ENCODE assay signal across 9 cellular contexts in genomic region chr17:50423553-50424159, GRCh38. TPM values are rescaled to one million over a fixed set of nuclear protein-coding genes. Genes with fewer than 3 reads are reported as not detected.
DNase-seq lines count a peak whose midpoint lies in the region; ATAC-seq, FAIRE-seq and TF ChIP-seq lines count a peak whose summit lies in the region.
"Had no signal": no experiment of that assay in that cellular context is flagged by ENCODE, and none has a peak within 500 bp of the region (broad histone marks: within the 10 kb centered on the region; RNA-seq: fewer than 3 reads in every experiment).

No MANE protein-coding gene starts in this region.

- no peaks in the 10 kb centered on the region for H3K36me3 Mint-ChIP-seq in osteocyte (ENCODE audit: unreplicated experiment)
- no peaks in the 10 kb centered on the region for H3K36me3 Mint-ChIP-seq in activated T-cell treated with anti-CD3 and anti-CD28 coated beads, Interleukin-2, amount 50 U/mL, for 4 hours (ENCODE audit: insufficient read depth)

- BruUV-seq in K562 (replicated peaks; lab: Mats Ljungman, UMichigan): no TSS peak

- POLR2A ChIA-PET in K562 (lab: Yijun Ruan, JAX): interaction anchor here (1.2 to 1.7 kb wide), 2 partner anchors 28 to 49 kb away, joined by 3 to 5 read pairs; no protein-coding TSS in a partner anchor

- intact Hi-C loops in K562 (cut with micrococcal nuclease): no loop called here

- no peaks in the 10 kb centered on the region for H4K20me1 ChIP-seq in K562 (replicated peaks; ENCODE audit: control insufficient read depth, insufficient read depth, low read length)

- TF ChIP-seq RAD21 in K562 (CRISPR knock-in tag; conservative IDR thresholded peaks at IDR 0.05 in 1 of 2, IDR thresholded peaks at IDR 0.05 in 1 of 2): no peak

- CTCF ChIA-PET in K562 (lab: Yijun Ruan, JAX; ENCODE audit: low intra/inter-chr PET ratio): no interaction called here

- DNase-seq in EH (ENCODE audit: low read depth) (peak; percentile 99), LoVo (ENCODE audit: low spot score) (peak; percentile 39), K562 (ENCODE audit: extremely low read depth in 1 of 4, low spot score in 3 of 4) (peak; percentile 37 to 73 (median 52)), osteocyte (ENCODE audit: extremely low spot score, unreplicated experiment) (no peak), germinal center (ENCODE audit: low spot score) (no peak)
- no peak for DNase-seq in activated T-cell treated with anti-CD3 and anti-CD28 coated beads, Interleukin-2, amount 50 U/mL, for 4 hours

- ATAC-seq in K562: peak; percentile 17; the same call in 2 of the 3 replicates
- ATAC-seq in activated T-cell treated with anti-CD3 and anti-CD28 coated beads, Interleukin-2, amount 50 U/mL, for 4 hours: no peak
- no peak for ATAC-seq in HG03520 (IDR thresholded peaks at IDR 0.05; ENCODE audit: unreplicated experiment)
- ATAC-seq in HG03460 (IDR thresholded peaks at IDR 0.05; ENCODE audit: unreplicated experiment): no peak

- H3K4me2 ChIP-seq in K562 (ENCODE audit: insufficient read depth, low read length): no peak overlapping the region

- H3K4me3 ChIP-seq in K562: no peak overlapping the region

- no peaks in the 10 kb centered on the region for H3K36me3 ChIP-seq in K562 (ENCODE audit: control insufficient read depth, insufficient read depth, low read length)

- H3K27ac ChIP-seq in K562 (ENCODE audit: extremely low read depth, low read depth, low read length): no peak overlapping the region

- WGBS in K562 (ENCODE audit: insufficient coverage, low coverage, missing lambda C conversion rate): 19% methylated on average over 6 of the region's 6 CpGs

- H3K9me3 ChIP-seq in K562 (replicated peaks; ENCODE audit: control insufficient read depth, insufficient read depth, low read depth, low read length): no peaks in the 10 kb centered on the region

- peaks cover 34% of the 10 kb centered on the region for H3K4me1 Mint-ChIP-seq in osteocyte (ENCODE audit: unreplicated experiment)
- H3K4me1 Mint-ChIP-seq in activated T-cell treated with anti-CD3 and anti-CD28 coated beads, Interleukin-2, amount 50 U/mL, for 4 hours (ENCODE audit: low read depth): peaks cover 34% of the 10 kb centered on the region

- peaks cover 34 to 36% of the 10 kb centered on the region in 2 experiments for H3K4me1 ChIP-seq in K562 (replicated peaks in 1 of 2; ENCODE audit: control insufficient read depth in 2 of 2, insufficient read depth in 2 of 2, low read length in 2 of 2)

- TF ChIP-seq POLR2A in K562 (conservative IDR thresholded peaks at IDR 0.05): no peak

- in situ Hi-C loops in K562 (cut with MboI): no loop called here

- H3K4me3 Mint-ChIP-seq in osteocyte (ENCODE audit: unreplicated experiment): no peak overlapping the region
- no peak overlapping the region for H3K4me3 Mint-ChIP-seq in activated T-cell treated with anti-CD3 and anti-CD28 coated beads, Interleukin-2, amount 50 U/mL, for 4 hours

- peaks cover 3% of the 10 kb centered on the region for H3K27me3 Mint-ChIP-seq in osteocyte (ENCODE audit: unreplicated experiment)
- H3K27me3 Mint-ChIP-seq in activated T-cell treated with anti-CD3 and anti-CD28 coated beads, Interleukin-2, amount 50 U/mL, for 4 hours (ENCODE audit: low read depth): no peaks in the 10 kb centered on the region

- no peaks in the 10 kb centered on the region for H3K9me1 ChIP-seq in K562 (ENCODE audit: control insufficient read depth, insufficient read depth, low read length)

- TF ChIP-seq CTCF in K562 (IDR thresholded peaks at IDR 0.05 in 2 of 3, conservative IDR thresholded peaks at IDR 0.05 in 1 of 3; ENCODE audit: insufficient read depth in 2 of 3, low read depth in 1 of 3, low read length in 3 of 3) (no peak), osteocyte (IDR thresholded peaks at IDR 0.05) (no peak)

- H2AFZ ChIP-seq in K562 (ENCODE audit: low read depth, low read length): peak overlapping the region; percentile 49; the same call in 1 of the 2 replicates

- H3K27me3 ChIP-seq in K562 (ENCODE audit: control insufficient read depth in 2 of 2, insufficient read depth in 2 of 2, low read length in 2 of 2): no peaks in the 10 kb centered on the region

- H3K9me3 Mint-ChIP-seq in osteocyte (ENCODE audit: unreplicated experiment): no peaks in the 10 kb centered on the region
- peaks cover 6% of the 10 kb centered on the region for H3K9me3 Mint-ChIP-seq in activated T-cell treated with anti-CD3 and anti-CD28 coated beads, Interleukin-2, amount 50 U/mL, for 4 hours

- H3K9ac ChIP-seq in K562 (ENCODE audit: insufficient read depth in 1 of 2, low read depth in 2 of 2, low read length in 2 of 2): no peak overlapping the region

- peak overlapping the region; percentile 31 for H3K27ac Mint-ChIP-seq in osteocyte (ENCODE audit: unreplicated experiment)

- H3K79me2 ChIP-seq in K562 (ENCODE audit: control insufficient read depth, insufficient read depth, low read length): no peaks in the 10 kb centered on the region

- no peak for FAIRE-seq in K562 (lab: Jason Lieb, UNC)
- FAIRE-seq: H1 had no signal

- no peak for TF ChIP-seq EP300 in K562 (IDR thresholded peaks at IDR 0.05; ENCODE audit: low read length)

RNA-seq across cellular contexts. Expression of gene ACSF2, which starts 2.4 kb away (rescaled TPM):
- 7.3 and 27.3 TPM in 2 replicates for total RNA-seq in K562 (2011; cell fraction: chromatin; rRNA removed; ENCODE audit: low replicate concordance)
- total RNA-seq in K562 (2011; cell fraction: nucleolus; rRNA removed): 14.8 and 20.1 TPM in 2 replicates
- total RNA-seq in K562 (2011; cell fraction: nucleoplasm; rRNA removed): 10.8 and 12.2 TPM in 2 replicates
- total RNA-seq in K562 (2014; rRNA removed): 3.1 and 5.0 TPM in 2 replicates
- total RNA-seq in K562 (2014; rRNA removed; fragmentation: Illumina TruSeq; extraction: Trizol): 2.3 and 2.9 TPM in 2 replicates
- 4.1 and 4.4 TPM in 2 replicates for total RNA-seq in K562 (2015; rRNA removed; fragmentation: Illumina TruSeq; extraction: Trizol)
- 6.1 and 6.2 TPM in 2 replicates for total RNA-seq in K562 (2021)
- 3.5 and 11.4 TPM in 2 replicates for polyA plus RNA-seq in K562 (2011; rRNA removed)
- 5.9 and 9.2 TPM in 2 replicates for polyA plus RNA-seq in K562 (2011; cell fraction: cytosol; rRNA removed)
- 22.4 and 48.3 TPM in 2 replicates for polyA plus RNA-seq in K562 (2011; cell fraction: nucleus; rRNA removed)
- polyA plus RNA-seq in K562 (2012): 4.7 and 17.1 TPM in 2 replicates
- polyA plus RNA-seq in K562 (2014; fragmentation: Illumina TruSeq; extraction: Trizol): 3.0 and 5.4 TPM in 2 replicates
- 1 to 10 TPM in 1 of 2 experiments, under 1 TPM in 1; 0.89 to 1.5 TPM for polyA plus RNA-seq in K562 (2014; fragmentation: Nextera tagmentation; extraction: Ambion mirVana)
- 4.9 and 7.2 TPM in 2 replicates for polyA plus RNA-seq in K562 (2014; rRNA removed)
- 6.7 and 8.8 TPM in 2 replicates for polyA minus RNA-seq in K562 (2011; rRNA and poly(A)+ RNA removed)
- polyA minus RNA-seq in K562 (2011; cell fraction: cytosol; rRNA and poly(A)+ RNA removed): 3.3 and 5.7 TPM in 2 replicates
- 12.0 and 22.5 TPM in 2 replicates for polyA minus RNA-seq in K562 (2011; cell fraction: nucleus; rRNA and poly(A)+ RNA removed)
- total RNA-seq in osteocyte: 25.4 and 28.1 TPM in 2 replicates
- 1 to 10 TPM; 3.7 to 4.3 (median 4.3) TPM for total RNA-seq in activated T-cell treated with anti-CD3 and anti-CD28 coated beads, Interleukin-2, amount 50 U/mL, for 4 hours

RNA-seq across cellular contexts. Expression of gene LRRC59, which starts 26.3 kb away (rescaled TPM):
- total RNA-seq in K562 (2011; cell fraction: chromatin; rRNA removed; ENCODE audit: low replicate concordance): 69.1 and 116 TPM in 2 replicates
- total RNA-seq in K562 (2011; cell fraction: nucleolus; rRNA removed): 92.4 and 122 TPM in 2 replicates
- 127 and 192 TPM in 2 replicates for total RNA-seq in K562 (2011; cell fraction: nucleoplasm; rRNA removed)
- 187 and 221 TPM in 2 replicates for total RNA-seq in K562 (2014; rRNA removed)
- total RNA-seq in K562 (2014; rRNA removed; fragmentation: Illumina TruSeq; extraction: Trizol): 154 and 156 TPM in 2 replicates
- total RNA-seq in K562 (2015; rRNA removed; fragmentation: Illumina TruSeq; extraction: Trizol): 187 TPM in 2 replicates
- total RNA-seq in K562 (2021): 223 and 244 TPM in 2 replicates
- 119 and 158 TPM in 2 replicates for polyA plus RNA-seq in K562 (2011; rRNA removed)
- polyA plus RNA-seq in K562 (2011; cell fraction: cytosol; rRNA removed): 85.0 and 92.7 TPM in 2 replicates
- polyA plus RNA-seq in K562 (2011; cell fraction: nucleus; rRNA removed): 52.0 and 69.3 TPM in 2 replicates
- polyA plus RNA-seq in K562 (2012): 201 and 212 TPM in 2 replicates
- 206 and 214 TPM in 2 replicates for polyA plus RNA-seq in K562 (2014; fragmentation: Illumina TruSeq; extraction: Trizol)
- 10 to 100 TPM; 27.8 to 38.7 TPM for polyA plus RNA-seq in K562 (2014; fragmentation: Nextera tagmentation; extraction: Ambion mirVana)
- 118 and 134 TPM in 2 replicates for polyA plus RNA-seq in K562 (2014; rRNA removed)
- polyA minus RNA-seq in K562 (2011; rRNA and poly(A)+ RNA removed): 198 and 249 TPM in 2 replicates
- 104 and 126 TPM in 2 replicates for polyA minus RNA-seq in K562 (2011; cell fraction: cytosol; rRNA and poly(A)+ RNA removed)
- 35.8 and 66.0 TPM in 2 replicates for polyA minus RNA-seq in K562 (2011; cell fraction: nucleus; rRNA and poly(A)+ RNA removed)
- total RNA-seq in osteocyte: 87.0 and 87.2 TPM in 2 replicates
- total RNA-seq in activated T-cell treated with anti-CD3 and anti-CD28 coated beads, Interleukin-2, amount 50 U/mL, for 4 hours: 100 to 1,000 TPM; 153 to 174 (median 159) TPM

RNA-seq across cellular contexts. Expression of gene CHAD, which starts 45.0 kb away (rescaled TPM):
- not detected in 2 replicates for total RNA-seq in K562 (2011; cell fraction: chromatin; rRNA removed; ENCODE audit: low replicate concordance)
- total RNA-seq in K562 (2011; cell fraction: nucleolus; rRNA removed): not detected in 2 replicates
- not detected in 2 replicates for total RNA-seq in K562 (2011; cell fraction: nucleoplasm; rRNA removed)
- total RNA-seq in K562 (2014; rRNA removed): not detected in 2 replicates
- total RNA-seq in K562 (2014; rRNA removed; fragmentation: Illumina TruSeq; extraction: Trizol): not detected in 2 replicates
- not detected in 2 replicates for total RNA-seq in K562 (2015; rRNA removed; fragmentation: Illumina TruSeq; extraction: Trizol)
- not detected in 2 replicates for total RNA-seq in K562 (2021)
- not detected in 2 replicates for polyA plus RNA-seq in K562 (2011; rRNA removed)
- not detected in 2 replicates for polyA plus RNA-seq in K562 (2011; cell fraction: cytosol; rRNA removed)
- polyA plus RNA-seq in K562 (2011; cell fraction: nucleus; rRNA removed): not detected in 2 replicates
- 0.12 and 0.15 TPM in 2 replicates for polyA plus RNA-seq in K562 (2012)
- not detected in 2 replicates for polyA plus RNA-seq in K562 (2014; fragmentation: Illumina TruSeq; extraction: Trizol)
- not detected for polyA plus RNA-seq in K562 (2014; fragmentation: Nextera tagmentation; extraction: Ambion mirVana)
- not detected in 2 replicates for polyA plus RNA-seq in K562 (2014; rRNA removed)
- not detected in 2 replicates for polyA minus RNA-seq in K562 (2011; rRNA and poly(A)+ RNA removed)
- not detected in 2 replicates for polyA minus RNA-seq in K562 (2011; cell fraction: cytosol; rRNA and poly(A)+ RNA removed)
- polyA minus RNA-seq in K562 (2011; cell fraction: nucleus; rRNA and poly(A)+ RNA removed): not detected in 2 replicates
- not detected in 2 replicates for total RNA-seq in osteocyte
- not detected for total RNA-seq in activated T-cell treated with anti-CD3 and anti-CD28 coated beads, Interleukin-2, amount 50 U/mL, for 4 hours
- total RNA-seq: H1 had no signal

RNA-seq across cellular contexts. Expression of gene EME1, which starts 50.6 kb away (rescaled TPM):
- total RNA-seq in K562 (2011; cell fraction: chromatin; rRNA removed; ENCODE audit: low replicate concordance): 119 and 126 TPM in 2 replicates
- total RNA-seq in K562 (2011; cell fraction: nucleolus; rRNA removed): 73.0 and 74.5 TPM in 2 replicates
- total RNA-seq in K562 (2011; cell fraction: nucleoplasm; rRNA removed): 64.3 and 82.1 TPM in 2 replicates
- total RNA-seq in K562 (2014; rRNA removed) (18.8 and 28.0 TPM in 2 replicates), K562 (2014; rRNA removed; fragmentation: Illumina TruSeq; extraction: Trizol) (17.6 and 21.4 TPM in 2 replicates), K562 (2015; rRNA removed; fragmentation: Illumina TruSeq; extraction: Trizol) (16.6 and 17.6 TPM in 2 replicates), K562 (2021) (16.8 and 20.1 TPM in 2 replicates), osteocyte (2.8 and 3.6 TPM in 2 replicates)
- polyA plus RNA-seq in K562 (2011; rRNA removed) (44.1 and 61.3 TPM in 2 replicates), K562 (2014; fragmentation: Illumina TruSeq; extraction: Trizol) (20.9 and 24.0 TPM in 2 replicates), K562 (2014; fragmentation: Nextera tagmentation; extraction: Ambion mirVana) (10 to 100 TPM; 14.6 to 27.4 TPM), K562 (2014; rRNA removed) (28.7 TPM in 2 replicates)
- polyA plus RNA-seq in K562 (2011; cell fraction: cytosol; rRNA removed): 15.3 and 28.4 TPM in 2 replicates
- polyA plus RNA-seq in K562 (2011; cell fraction: nucleus; rRNA removed): 254 and 409 TPM in 2 replicates
- polyA plus RNA-seq in K562 (2012): 42.1 and 48.1 TPM in 2 replicates
- polyA minus RNA-seq in K562 (2011; rRNA and poly(A)+ RNA removed): 24.1 and 34.7 TPM in 2 replicates
- 7.2 and 9.6 TPM in 2 replicates for polyA minus RNA-seq in K562 (2011; cell fraction: cytosol; rRNA and poly(A)+ RNA removed)
- polyA minus RNA-seq in K562 (2011; cell fraction: nucleus; rRNA and poly(A)+ RNA removed): 28.1 and 57.5 TPM in 2 replicates
- total RNA-seq in activated T-cell treated with anti-CD3 and anti-CD28 coated beads, Interleukin-2, amount 50 U/mL, for 4 hours: 10 to 100 TPM; 12.2 to 13.3 (median 12.6) TPM

RNA-seq across cellular contexts. Expression of gene MRPL27, which starts 50.7 kb away (rescaled TPM):
- 59.4 and 90.8 TPM in 2 replicates for total RNA-seq in K562 (2011; cell fraction: chromatin; rRNA removed; ENCODE audit: low replicate concordance)
- 82.5 and 90.0 TPM in 2 replicates for total RNA-seq in K562 (2011; cell fraction: nucleolus; rRNA removed)
- 74.9 and 93.1 TPM in 2 replicates for total RNA-seq in K562 (2011; cell fraction: nucleoplasm; rRNA removed)
- total RNA-seq in K562 (2014; rRNA removed) (99.4 and 102 TPM in 2 replicates), K562 (2014; rRNA removed; fragmentation: Illumina TruSeq; extraction: Trizol) (122 and 142 TPM in 2 replicates), K562 (2015; rRNA removed; fragmentation: Illumina TruSeq; extraction: Trizol) (123 and 127 TPM in 2 replicates), K562 (2021) (96.3 and 98.2 TPM in 2 replicates), osteocyte (54.5 and 59.0 TPM in 2 replicates)
- polyA plus RNA-seq in K562 (2011; rRNA removed) (127 and 146 TPM in 2 replicates), K562 (2014; fragmentation: Illumina TruSeq; extraction: Trizol) (103 and 105 TPM in 2 replicates), K562 (2014; fragmentation: Nextera tagmentation; extraction: Ambion mirVana) (100 to 1,000 TPM; 388 to 401 TPM), K562 (2014; rRNA removed) (138 and 143 TPM in 2 replicates)
- polyA plus RNA-seq in K562 (2011; cell fraction: cytosol; rRNA removed): 138 and 159 TPM in 2 replicates
- 67.4 and 86.4 TPM in 2 replicates for polyA plus RNA-seq in K562 (2011; cell fraction: nucleus; rRNA removed)
- 72.3 and 119 TPM in 2 replicates for polyA plus RNA-seq in K562 (2012)
- polyA minus RNA-seq in K562 (2011; rRNA and poly(A)+ RNA removed): 80.5 and 86.3 TPM in 2 replicates
- polyA minus RNA-seq in K562 (2011; cell fraction: cytosol; rRNA and poly(A)+ RNA removed): 18.6 and 40.0 TPM in 2 replicates
- polyA minus RNA-seq in K562 (2011; cell fraction: nucleus; rRNA and poly(A)+ RNA removed): 31.5 and 50.3 TPM in 2 replicates
- 100 to 1,000 TPM in 2 of 3 donors, 10 to 100 TPM in 1; 85.2 to 109 (median 102) TPM for total RNA-seq in activated T-cell treated with anti-CD3 and anti-CD28 coated beads, Interleukin-2, amount 50 U/mL, for 4 hours

Comparison
In these comparisons a context has a peak if more than half of its experiments do, and no peak if none do; other contexts are left out.
1. DNase-seq: peak in EH (single experiment), LoVo (single experiment) and K562 (4 of 4); none in osteocyte (single experiment), activated T-cell treated with anti-CD3 and anti-CD28 coated beads, Interleukin-2, amount 50 U/mL, for 4 hours (single experiment) and germinal center (single experiment).